ENCODE assay signal across 8 cellular contexts in genomic region chr16:89246903-89247733, GRCh38. TPM values are rescaled to one million over a fixed set of nuclear protein-coding genes. Genes with fewer than 3 reads are reported as not detected.
A peak's percentile ranks its signal among the peaks of the same experiment; 100 is the strongest.
DNase-seq lines count a peak whose midpoint lies in the region; ATAC-seq and TF ChIP-seq lines count a peak whose summit lies in the region.

No MANE protein-coding gene starts in this region.

- DNase-seq in SIG-M5 treated with dmso at 0.1 percent for 504 hours (lab: John Stamatoyannopoulos, UW; ENCODE audit: unreplicated experiment) (peak; percentile 90), SIG-M5 (lab: John Stamatoyannopoulos, UW) (no peak), NCI-H82 treated with DMSO at 0.1 percent for 48 hours (lab: John Stamatoyannopoulos, UW; ENCODE audit: unreplicated experiment) (peak; percentile 54), activated T-cell treated with anti-CD3 and anti-CD28 coated beads for 24 hours (ENCODE audit: low read depth) (peak; percentile 95), epithelial cell of esophagus (ENCODE audit: low read depth) (peak; percentile 88)
- DNase-seq in stimulated activated CD8-positive, alpha-beta memory T cell treated with anti-CD3 and anti-CD28 coated beads, Interleukin-15, amount 100 ng/mL, for 48 hours (ENCODE audit: low read depth in 2 of 2), result peak; percentile 85 to 87

- no peak for TF ChIP-seq CTCF in epithelial cell of esophagus (IDR thresholded peaks at IDR 0.05; ENCODE audit: insufficient read depth, low read depth, low read length, missing control alignments)

- peak; percentile 69 for ATAC-seq in HG03159 (IDR thresholded peaks at IDR 0.05; ENCODE audit: unreplicated experiment)

- peaks cover 8% of the 10 kb centered on the region for H3K4me1 ChIP-seq in mononuclear cell (ENCODE audit: insufficient read depth, low read length)

- no peaks in the 10 kb centered on the region for H3K9me3 ChIP-seq in mononuclear cell (ENCODE audit: low read depth, low read length)

- peak overlapping the region; percentile 40 for H3K4me3 ChIP-seq in epithelial cell of esophagus (ENCODE audit: low read length)
- H3K4me3 ChIP-seq in mononuclear cell (ENCODE audit: low read length), result peak overlapping the region; percentile 33

- no peaks in the 10 kb centered on the region for H3K27me3 ChIP-seq in mononuclear cell (ENCODE audit: insufficient read depth, low read length)

RNA-seq across cellular contexts. Expression of gene ZNF778, which starts 29.6 kb away (rescaled TPM):
- 34.2 TPM for total RNA-seq in mononuclear cell

RNA-seq across cellular contexts. Expression of gene SLC22A31, which starts 46.8 kb away (rescaled TPM):
- total RNA-seq in mononuclear cell, result not detected
